ENCODE assay signal across 7 cellular contexts in the genomic region with DNA sequence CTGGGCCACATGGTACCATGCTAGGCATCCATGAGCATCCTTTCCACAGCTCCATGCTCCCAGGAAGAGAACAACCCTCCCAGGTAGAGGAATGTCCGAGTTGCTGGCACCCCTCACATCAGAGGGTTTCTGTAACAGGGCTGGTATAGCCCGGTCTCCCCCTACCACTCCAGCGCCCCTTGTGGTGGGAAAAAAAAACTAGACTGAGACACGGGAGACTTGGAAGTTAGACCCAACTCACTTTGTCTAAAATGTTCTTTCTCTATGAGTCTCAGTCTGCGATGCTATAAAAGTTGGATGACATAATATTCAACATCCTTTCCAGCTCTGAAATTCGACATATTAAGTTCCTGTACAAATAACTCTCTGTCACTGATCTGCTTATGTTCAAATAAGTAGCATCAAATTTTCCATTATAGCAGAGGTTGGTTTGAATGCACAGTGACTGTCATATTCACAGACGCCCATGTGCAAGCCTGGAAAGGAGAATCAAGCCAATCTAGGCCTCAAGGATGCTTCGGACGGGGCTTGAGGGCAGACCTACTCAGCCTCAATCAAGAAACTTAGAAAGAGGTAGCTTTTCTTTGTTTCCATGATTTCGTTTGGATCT. TPM values are rescaled to one million over a fixed set of nuclear protein-coding genes. Genes with fewer than 3 reads are reported as not detected.
DNase-seq lines count a peak whose midpoint lies in the region; ATAC-seq and TF ChIP-seq lines count a peak whose summit lies in the region.

No MANE protein-coding gene starts in this region.

- intact Hi-C loops in activated CD8-positive, alpha-beta T cell treated with anti-CD3 and anti-CD28 coated beads for 36 hours (cut with micrococcal nuclease): loop anchor here (5.0 kb wide), 1 partner anchor 166 kb away; no protein-coding TSS in a partner anchor
- intact Hi-C loops in left colon (cut with DNase I, micrococcal nuclease): no loop called here

- H3K27me3 Mint-ChIP-seq in activated CD8-positive, alpha-beta T cell treated with anti-CD3 and anti-CD28 coated beads for 36 hours: no peaks in the 10 kb centered on the region

- H3K9me3 Mint-ChIP-seq in activated CD8-positive, alpha-beta T cell treated with anti-CD3 and anti-CD28 coated beads for 36 hours: no peaks in the 10 kb centered on the region

- ATAC-seq in activated CD8-positive, alpha-beta T cell treated with anti-CD3 and anti-CD28 coated beads for 36 hours: peak; percentile 52
- ATAC-seq in left colon (peak; percentile 44), HG02798 (IDR thresholded peaks at IDR 0.05; ENCODE audit: poor library complexity, unreplicated experiment) (no peak), GM21576 (IDR thresholded peaks at IDR 0.05; ENCODE audit: unreplicated experiment) (no peak)

- H3K4me3 Mint-ChIP-seq in activated CD8-positive, alpha-beta T cell treated with anti-CD3 and anti-CD28 coated beads for 36 hours: no peak overlapping the region

- POLR2A ChIA-PET in activated CD8-positive, alpha-beta T cell treated with anti-CD3 and anti-CD28 coated beads for 36 hours (lab: Charles Lee): interaction anchor here (0.5 to 2.0 kb wide), 4 partner anchors 10 to 666 kb away, joined by 3 to 5 read pairs (median 4); no protein-coding TSS in a partner anchor

- TF ChIP-seq CTCF in HFF-Myc (IDR thresholded peaks at IDR 0.05; ENCODE audit: low read depth, low read length, missing control alignments): peak; percentile 68
- TF ChIP-seq CTCF in activated CD8-positive, alpha-beta T cell treated with anti-CD3 and anti-CD28 coated beads for 36 hours (IDR thresholded peaks at IDR 0.05): peak; percentile 66

- peaks cover 52% of the 10 kb centered on the region for H3K4me1 Mint-ChIP-seq in activated CD8-positive, alpha-beta T cell treated with anti-CD3 and anti-CD28 coated beads for 36 hours (ENCODE audit: low read depth)

- CTCF ChIA-PET in activated CD8-positive, alpha-beta T cell treated with anti-CD3 and anti-CD28 coated beads for 36 hours (lab: Charles Lee): interaction anchor here (0.8 to 2.0 kb wide), 13 partner anchors 18 to 143 kb away, joined by 3 to 5 read pairs (median 3); no protein-coding TSS in a partner anchor

- H3K36me3 Mint-ChIP-seq in activated CD8-positive, alpha-beta T cell treated with anti-CD3 and anti-CD28 coated beads for 36 hours (ENCODE audit: low read depth): no peaks in the 10 kb centered on the region

- DNase-seq in Daoy (ENCODE audit: low read depth): peak; percentile 49
- no peak for DNase-seq in HFF-Myc (ENCODE audit: extremely low read depth, low read depth)
- peak; percentile 24 for DNase-seq in activated CD8-positive, alpha-beta T cell treated with anti-CD3 and anti-CD28 coated beads for 36 hours
- no peak for DNase-seq in left colon
- no peak for DNase-seq in activated gamma-delta T cell (lab: John Stamatoyannopoulos, UW)

- H3K4me3 ChIP-seq in HFF-Myc (replicated peaks; ENCODE audit: low read depth, low read length): no peak overlapping the region

- H3K27ac Mint-ChIP-seq in activated CD8-positive, alpha-beta T cell treated with anti-CD3 and anti-CD28 coated beads for 36 hours: peak overlapping the region; percentile 76

RNA-seq across cellular contexts. Expression of gene TC2N, which starts 25.7 kb away (rescaled TPM):
- 3.1 and 5.7 TPM in 2 replicates for total RNA-seq in Daoy (2014; rRNA removed; shearing (Covaris generic))
- 10 to 100 TPM; 28.5 to 32.5 TPM for total RNA-seq in activated CD8-positive, alpha-beta T cell treated with anti-CD3 and anti-CD28 coated beads for 36 hours
- 10 to 100 TPM; 65.2 to 97.2 TPM for total RNA-seq in left colon

RNA-seq across cellular contexts. Expression of gene FBLN5, which starts 54.5 kb away (rescaled TPM):
- total RNA-seq in Daoy (2014; rRNA removed; shearing (Covaris generic)): 0.18 and 0.57 TPM in 2 replicates
- 1 to 10 TPM; 1.3 to 1.4 TPM for total RNA-seq in activated CD8-positive, alpha-beta T cell treated with anti-CD3 and anti-CD28 coated beads for 36 hours
- total RNA-seq in left colon: 10 to 100 TPM; 13.2 to 27.6 TPM

Comparison
In these comparisons a context has a peak if more than half of its experiments do, and no peak if none do; other contexts are left out.
1. DNase-seq: peak in Daoy (single experiment) and activated CD8-positive, alpha-beta T cell treated with anti-CD3 and anti-CD28 coated beads for 36 hours (single experiment); none in HFF-Myc (single experiment), left colon (0 of 2) and activated gamma-delta T cell (single experiment).
2. ATAC-seq: peak in activated CD8-positive, alpha-beta T cell treated with anti-CD3 and anti-CD28 coated beads for 36 hours (single experiment) and left colon (single experiment); none in HG02798 (single experiment) and GM21576 (single experiment).